ENCODE assay signal across 19 cellular contexts in genomic region chr11:86594746-86595145, GRCh38.
A peak's percentile ranks its signal among the peaks of the same experiment; 100 is the strongest.
DNase-seq lines count a peak whose midpoint lies in the region; ATAC-seq, FAIRE-seq and TF ChIP-seq lines count a peak whose summit lies in the region.
"Had no signal": no experiment of that assay in that cellular context is flagged by ENCODE, and none has a peak within 500 bp of the region (broad histone marks: within the 10 kb centered on the region; RNA-seq: fewer than 3 reads in every experiment).

No MANE protein-coding gene starts in this region.

- POLR2A ChIA-PET in A549 (lab: Yijun Ruan, JAX) = interaction anchor here (3.2 kb wide), 1 partner anchor 205 kb away, joined by 17 read pairs; the partner anchor contains the start of gene PRSS23

- H3K27ac ChIP-seq in A549 (peak overlapping the region; percentile 85 to 89), hepatocyte (peak overlapping the region; percentile 93), esophagus muscularis mucosa (replicated peaks in 1 of 4) (no peak overlapping the region)
- H3K27ac ChIP-seq: HL-60, upper lobe of right lung had no signal

- H3K79me2 ChIP-seq in hepatocyte = no peaks in the 10 kb centered on the region

- H3K4me1 ChIP-seq in A549 = peaks cover 46% of the 10 kb centered on the region
- H3K4me1 ChIP-seq in hepatocyte (ENCODE audit: insufficient read depth) = peaks cover 23% of the 10 kb centered on the region
- peaks cover 33 to 51% (median 42%) of the 10 kb centered on the region in 4 donors for H3K4me1 ChIP-seq in esophagus muscularis mucosa

- intact Hi-C loops in esophagus muscularis mucosa (cut with DNase I) = no loop called here

- no peak overlapping the region for H2AFZ ChIP-seq in hepatocyte

- H4K20me1 ChIP-seq in hepatocyte (ENCODE audit: insufficient read depth, poor library complexity, severe bottlenecking) = no peaks in the 10 kb centered on the region

- CTCF ChIA-PET in A549 (lab: Yijun Ruan, JAX) = interaction anchor here (0.6 to 4.6 kb wide), 4 partner anchors 14 to 736 kb away, joined by 3 to 34 read pairs (median 4); no protein-coding TSS in a partner anchor

- H3K27me3 ChIP-seq in hepatocyte (no peaks in the 10 kb centered on the region), esophagus muscularis mucosa (no peaks in the 10 kb centered on the region)
- H3K27me3 ChIP-seq: gastroesophageal sphincter, spleen, upper lobe of right lung had no signal

- TF ChIP-seq POLR2A in A549 (IDR thresholded peaks at IDR 0.05; ENCODE audit: low read length) = no peak
- no peak for TF ChIP-seq POLR2A in H54 (IDR thresholded peaks at IDR 0.05; ENCODE audit: low read depth, low read length)
- no peak for TF ChIP-seq POLR2A in esophagus muscularis mucosa (IDR thresholded peaks at IDR 0.05; ENCODE audit: low read depth)

- TF ChIP-seq EP300 in A549 (IDR thresholded peaks at IDR 0.05) (no peak), esophagus muscularis mucosa (IDR thresholded peaks at IDR 0.05) (no peak)

- H3K4me2 ChIP-seq in A549 = peak overlapping the region; percentile 71
- no peak overlapping the region for H3K4me2 ChIP-seq in hepatocyte

- no peak overlapping the region for H3K4me3 ChIP-seq in A549
- H3K4me3 ChIP-seq in hepatocyte = no peak overlapping the region
- H3K4me3 ChIP-seq in esophagus muscularis mucosa = no peak overlapping the region
- H3K4me3 ChIP-seq: gastroesophageal sphincter, mucosa of descending colon, spleen, upper lobe of right lung had no signal

- DNase-seq in A549 (ENCODE audit: low read depth in 1 of 2, low spot score in 1 of 2) = no peak
- no peak for DNase-seq in H54 (ENCODE audit: insufficient read length, low spot score)
- peak; percentile 81 for DNase-seq in RCC 7860 (ENCODE audit: low spot score)
- DNase-seq in hepatocyte (ENCODE audit: low spot score) = no peak
- DNase-seq in esophagus muscularis mucosa (ENCODE audit: extremely low spot score) = no peak
- DNase-seq: caudate nucleus; NCI-H1436; NCI-H510A; posterior cingulate gyrus; spleen; stimulated activated naive CD4-positive, alpha-beta T cell treated with Interleukin-2 at 50 U/mL for 16 hours; upper lobe of right lung had no signal

- ATAC-seq in A549 (no peak), HG02885 (IDR thresholded peaks at IDR 0.05; ENCODE audit: poor library complexity, unreplicated experiment) (no peak), GM18519 (IDR thresholded peaks at IDR 0.05; ENCODE audit: low FRiP score, unreplicated experiment) (no peak), HG03196 (IDR thresholded peaks at IDR 0.05; ENCODE audit: unreplicated experiment) (no peak)
- ATAC-seq: gastroesophageal sphincter had no signal

- H3K9me3 ChIP-seq in A549 (peaks cover 7% of the 10 kb centered on the region; the same call in 1 of the 3 replicates), hepatocyte (ENCODE audit: low read depth) (no peaks in the 10 kb centered on the region), esophagus muscularis mucosa (no peaks in the 10 kb centered on the region)
- H3K9me3 ChIP-seq: gastroesophageal sphincter, upper lobe of right lung had no signal

- H3K9me2 ChIP-seq in hepatocyte (replicated peaks; ENCODE audit: insufficient read depth) = no peaks in the 10 kb centered on the region

- TF ChIP-seq RAD21 in A549 (conservative IDR thresholded peaks at IDR 0.05 in 1 of 2, IDR thresholded peaks at IDR 0.05 in 1 of 2) = no peak

- TF ChIP-seq CTCF in A549 (IDR thresholded peaks at IDR 0.05) (no peak), hepatocyte (IDR thresholded peaks at IDR 0.05; ENCODE audit: poor library complexity) (no peak), esophagus muscularis mucosa (IDR thresholded peaks at IDR 0.05) (no peak)

- no peak for FAIRE-seq in A549 (lab: Jason Lieb, UNC)
- peak; percentile 20 for FAIRE-seq in H54 (lab: Jason Lieb, UNC)
- peak; percentile 69 for FAIRE-seq in RCC 7860 (lab: Jason Lieb, UNC)
- FAIRE-seq: islet of Langerhans had no signal

- H3K36me3 ChIP-seq in hepatocyte (replicated peaks; ENCODE audit: insufficient read depth, low read depth) (no peaks in the 10 kb centered on the region), esophagus muscularis mucosa (no peaks in the 10 kb centered on the region)
- H3K36me3 ChIP-seq: gastroesophageal sphincter, spleen, upper lobe of right lung had no signal

TF ChIP-seq in A549, 52 proteins besides CTCF, POLR2A, EP300 and RAD21:
- no peak for TF ChIP-seq CHD2 (IDR thresholded peaks at IDR 0.05; ENCODE audit: low read length, partially characterized antibody)
- no peak for TF ChIP-seq GATA3 (IDR thresholded peaks at IDR 0.05; ENCODE audit: borderline replicate concordance)
- TF ChIP-seq ESRRA (IDR thresholded peaks at IDR 0.05; ENCODE audit: borderline replicate concordance, low read length) = no peak
- TF ChIP-seq POLR2AphosphoS2 (conservative IDR thresholded peaks at IDR 0.05; ENCODE audit: low read length) = no peak
- 0 out of 2 replicates have a peak, but pooled peaks have one; percentile 14 for TF ChIP-seq FOSL2 (IDR thresholded peaks at IDR 0.05)
- peak; percentile 12; the same call in 1 of the 2 replicates for TF ChIP-seq FOSL2 (CRISPR knock-in tag; IDR thresholded peaks at IDR 0.05)

Comparison
In these comparisons a context has a peak if more than half of its experiments do, and no peak if none do; other contexts are left out.
1. H3K27ac ChIP-seq: peak in A549 (2 of 2) and hepatocyte (single experiment); none in esophagus muscularis mucosa (0 of 4).